ENCODE assay signal across 23 cellular contexts in genomic region chr6:50992232-50992631, GRCh38.
DNase-seq lines count a peak whose midpoint lies in the region; ATAC-seq, FAIRE-seq and TF ChIP-seq lines count a peak whose summit lies in the region.
"Had no signal": no experiment of that assay in that cellular context is flagged by ENCODE, and none has a peak within 500 bp of the region (broad histone marks: within the 10 kb centered on the region; RNA-seq: fewer than 3 reads in every experiment).

No MANE protein-coding gene starts in this region.

- no peaks in the 10 kb centered on the region for H3K36me3 Mint-ChIP-seq in H9 (ENCODE audit: insufficient read depth in 1 of 3, low read depth in 3 of 3)
- H3K36me3 Mint-ChIP-seq: CD8-positive, alpha-beta T cell had no signal

- TF ChIP-seq RAD21 in K562 (CRISPR knock-in tag; conservative IDR thresholded peaks at IDR 0.05 in 1 of 2, IDR thresholded peaks at IDR 0.05 in 1 of 2): no peak
- TF ChIP-seq RAD21 in HepG2 (CRISPR knock-in tag; IDR thresholded peaks at IDR 0.05): no peak

- no peak for TF ChIP-seq CTCF in breast epithelium (IDR thresholded peaks at IDR 0.05)
- no peak for TF ChIP-seq CTCF in mammary epithelial cell (conservative IDR thresholded peaks at IDR 0.05 in 1 of 2, IDR thresholded peaks at IDR 0.05 in 1 of 2; ENCODE audit: extremely low read depth in 1 of 2, insufficient read depth in 1 of 2, low read depth in 1 of 2, low read length in 2 of 2)
- TF ChIP-seq CTCF in K562 (IDR thresholded peaks at IDR 0.05 in 2 of 3, conservative IDR thresholded peaks at IDR 0.05 in 1 of 3; ENCODE audit: insufficient read depth in 2 of 3, low read depth in 1 of 3, low read length in 3 of 3): no peak
- no peak for TF ChIP-seq CTCF in H9 (conservative IDR thresholded peaks at IDR 0.05)
- TF ChIP-seq CTCF in HepG2 (CRISPR knock-in tag; IDR thresholded peaks at IDR 0.05): no peak

- H3K4me3 ChIP-seq in breast epithelium (no peak overlapping the region), mammary epithelial cell (replicated peaks in 1 of 3; ENCODE audit: insufficient read depth in 1 of 3, low read depth in 2 of 3, low read length in 3 of 3) (no peak overlapping the region), SJCRH30 (no peak overlapping the region), K562 (no peak overlapping the region), HepG2 (replicated peaks in 1 of 3; ENCODE audit: insufficient read depth in 1 of 3, low read depth in 2 of 3, low read length in 3 of 3) (no peak overlapping the region)
- H3K4me3 ChIP-seq: A549; BLaER1 treated with 17β-estradiol and CSF1 and Interleukin-3, amounts not matched to agents 10 nM and 100 nM had no signal

- no peak overlapping the region for H3K4me3 Mint-ChIP-seq in H9
- H3K4me3 Mint-ChIP-seq: B cell; CD4-positive, alpha-beta T cell; CD8-positive, alpha-beta T cell had no signal

- in situ Hi-C loops in mammary epithelial cell (cut with MboI; ENCODE audit: low sequenced_read_pairs in 2 of 2) (no loop called here), K562 (cut with MboI) (no loop called here), HepG2 (cut with HindIII; ENCODE audit: extremely low pct_ligation_motif_present, low pct_unique_long_range_greater_than_20kb) (no loop called here)

- no peak overlapping the region for H3K14ac ChIP-seq in H9 (ENCODE audit: insufficient read depth, low read length)

- H3K9me3 Mint-ChIP-seq in H9: no peaks in the 10 kb centered on the region; a peak in 1 of 5 replicates
- H3K9me3 Mint-ChIP-seq: CD4-positive, alpha-beta T cell had no signal

- H4K20me1 ChIP-seq in mammary epithelial cell (ENCODE audit: insufficient read depth, low read length) (no peaks in the 10 kb centered on the region), K562 (replicated peaks; ENCODE audit: control insufficient read depth, insufficient read depth, low read length) (no peaks in the 10 kb centered on the region), H9 (ENCODE audit: control insufficient read depth, insufficient read depth, insufficient read length) (no peaks in the 10 kb centered on the region), HepG2 (ENCODE audit: insufficient read depth, low read length) (no peaks in the 10 kb centered on the region)
- H4K20me1 ChIP-seq: BLaER1 treated with 17β-estradiol and CSF1 and Interleukin-3, amounts not matched to agents 10 nM and 100 nM had no signal

- no peak overlapping the region for H2BK5ac ChIP-seq in H9 (ENCODE audit: insufficient read length, low read length)

- H2BK120ac ChIP-seq in H9 (ENCODE audit: low read depth, low read length, poor library complexity, severe bottlenecking): no peak overlapping the region

- no peak overlapping the region for H3K4ac ChIP-seq in H9 (ENCODE audit: low read depth, low read length)

- no peaks in the 10 kb centered on the region for H3K4me1 ChIP-seq in breast epithelium
- H3K4me1 ChIP-seq in mammary epithelial cell (ENCODE audit: insufficient read depth, low read length): peaks cover 11% of the 10 kb centered on the region
- peaks cover 41% of the 10 kb centered on the region for H3K4me1 ChIP-seq in SJCRH30
- H3K4me1 ChIP-seq in K562 (replicated peaks in 1 of 2; ENCODE audit: control insufficient read depth in 2 of 2, insufficient read depth in 2 of 2, low read length in 2 of 2): peaks cover 0 to 18% of the 10 kb centered on the region in 2 experiments; a peak in 3 of 5 replicates
- H3K4me1 ChIP-seq in H9 (ENCODE audit: insufficient read depth, low read length): no peaks in the 10 kb centered on the region
- H3K4me1 ChIP-seq in HepG2 (ENCODE audit: insufficient read depth, low read length): peaks cover 4% of the 10 kb centered on the region; the same call in 1 of the 2 replicates
- H3K4me1 ChIP-seq: A549; BLaER1 treated with 17β-estradiol and CSF1 and Interleukin-3, amounts not matched to agents 10 nM and 100 nM; Caco-2 had no signal

- TF ChIP-seq POLR2A in breast epithelium (IDR thresholded peaks at IDR 0.05) (no peak), K562 (conservative IDR thresholded peaks at IDR 0.05) (no peak), HepG2 (IDR thresholded peaks at IDR 0.05; ENCODE audit: insufficient read depth in 1 of 2, low read depth in 2 of 2, low read length in 2 of 2) (no peak)

- H4K5ac ChIP-seq in H9 (ENCODE audit: insufficient read length, low read depth, low read length): no peak overlapping the region

- no peaks in the 10 kb centered on the region for H3K79me1 ChIP-seq in H9 (ENCODE audit: insufficient read depth, low read depth, low read length, poor library complexity, severe bottlenecking)

- H3K4me1 Mint-ChIP-seq in H9: no peaks in the 10 kb centered on the region
- H3K4me1 Mint-ChIP-seq: B cell had no signal

- no peak overlapping the region for H3K27ac Mint-ChIP-seq in H9
- H3K27ac Mint-ChIP-seq: B cell; CD4-positive, alpha-beta T cell; CD8-positive, alpha-beta T cell had no signal

- H3K9ac ChIP-seq in mammary epithelial cell (ENCODE audit: insufficient read depth, low read length): no peak overlapping the region
- H3K9ac ChIP-seq in K562 (ENCODE audit: insufficient read depth in 1 of 2, low read depth in 2 of 2, low read length in 2 of 2): no peak overlapping the region
- no peak overlapping the region for H3K9ac ChIP-seq in H9 (ENCODE audit: extremely low read depth, insufficient read length, low read length)
- no peak overlapping the region for H3K9ac ChIP-seq in HepG2 (ENCODE audit: insufficient read depth, low read depth, low read length)
- H3K9ac ChIP-seq: BLaER1 treated with 17β-estradiol and CSF1 and Interleukin-3, amounts not matched to agents 10 nM and 100 nM had no signal

- intact Hi-C loops in breast epithelium (cut with DNase I; ENCODE audit: low total_unique reads): no loop called here
- intact Hi-C loops in mammary epithelial cell (cut with micrococcal nuclease): no loop called here
- intact Hi-C loops in K562 (cut with micrococcal nuclease): no loop called here
- intact Hi-C loops in HepG2 (cut with micrococcal nuclease; ENCODE audit: unreplicated experiment): no loop called here

- no peak overlapping the region for H3T11ph ChIP-seq in H9 (ENCODE audit: low read length)

- no peak overlapping the region for H3K4me2 ChIP-seq in mammary epithelial cell (ENCODE audit: insufficient read depth, low read depth, low read length)
- no peak overlapping the region for H3K4me2 ChIP-seq in K562 (ENCODE audit: insufficient read depth, low read length)
- no peak overlapping the region for H3K4me2 ChIP-seq in H9 (ENCODE audit: insufficient read depth, insufficient read length, low read length)
- H3K4me2 ChIP-seq in HepG2 (ENCODE audit: low read depth, low read length): no peak overlapping the region
- H3K4me2 ChIP-seq: A549; BLaER1 treated with 17β-estradiol and CSF1 and Interleukin-3, amounts not matched to agents 10 nM and 100 nM had no signal

- no peak overlapping the region for H2BK20ac ChIP-seq in H9 (ENCODE audit: low read depth, low read length, poor library complexity, severe bottlenecking)

- H2BK12ac ChIP-seq in H9 (ENCODE audit: insufficient read length, low read depth, low read length): no peak overlapping the region

- dilution Hi-C loops in mammary epithelial cell (cut with HindIII; ENCODE audit: low sequenced_read_pairs): no loop called here

- no peaks in the 10 kb centered on the region for H3K27me3 ChIP-seq in breast epithelium
- no peaks in the 10 kb centered on the region for H3K27me3 ChIP-seq in mammary epithelial cell (ENCODE audit: insufficient read depth, low read length)
- H3K27me3 ChIP-seq in SJCRH30: no peaks in the 10 kb centered on the region
- H3K27me3 ChIP-seq in K562 (ENCODE audit: control insufficient read depth in 2 of 2, insufficient read depth in 2 of 2, low read length in 2 of 2): no peaks in the 10 kb centered on the region
- H3K27me3 ChIP-seq in H9 (ENCODE audit: insufficient read depth, low read length): no peaks in the 10 kb centered on the region
- no peaks in the 10 kb centered on the region for H3K27me3 ChIP-seq in HepG2 (ENCODE audit: control insufficient read depth in 1 of 2, insufficient read depth in 2 of 2, low read length in 2 of 2)
- H3K27me3 ChIP-seq: BLaER1 treated with 17β-estradiol and CSF1 and Interleukin-3, amounts not matched to agents 10 nM and 100 nM had no signal

- H4K91ac ChIP-seq in H9 (ENCODE audit: insufficient read length, low read depth, low read length): no peak overlapping the region

- POLR2A ChIA-PET in K562 (lab: Yijun Ruan, JAX) (interaction anchor here (0.8 kb wide), 1 partner anchor 11 kb away, joined by 3 read pairs; no protein-coding TSS in a partner anchor), HepG2 (lab: Yijun Ruan, JAX) (no interaction called here)

- H3K18ac ChIP-seq in H9 (ENCODE audit: insufficient read length, low read depth, low read length): no peak overlapping the region

- H3K9me1 ChIP-seq in K562 (ENCODE audit: control insufficient read depth, insufficient read depth, low read length): no peaks in the 10 kb centered on the region

- BruUV-seq in mammary epithelial cell (replicated peaks; lab: Mats Ljungman, UMichigan): no TSS peak
- no TSS peak for BruUV-seq in K562 (replicated peaks; lab: Mats Ljungman, UMichigan)
- no TSS peak for BruUV-seq in HepG2 (replicated peaks; lab: Mats Ljungman, UMichigan)

- WGBS in mammary epithelial cell (ENCODE audit: low coverage, missing lambda C conversion rate): 100% methylated on average over 3 of the region's 3 CpGs
- WGBS in K562 (ENCODE audit: insufficient coverage, low coverage, missing lambda C conversion rate): 93% methylated on average over 3 of the region's 3 CpGs
- WGBS in H9 (ENCODE audit: extremely low coverage, insufficient read length, low lambda C conversion rate): no CpG with 5 or more reads among the region's 3 CpGs
- 93% methylated on average over 3 of the region's 3 CpGs for WGBS in HepG2 (ENCODE audit: low lambda C conversion rate)

- CTCF ChIA-PET in mammary epithelial cell (lab: Charles Lee; ENCODE audit: low non-redundant PET) (no interaction called here), K562 (lab: Yijun Ruan, JAX; ENCODE audit: low intra/inter-chr PET ratio) (no interaction called here), HepG2 (lab: Yijun Ruan, JAX; ENCODE audit: low intra/inter-chr PET ratio, low total read pairs) (no interaction called here)

- H4K8ac ChIP-seq in H9 (replicated peaks; ENCODE audit: insufficient read length, low read depth, low read length): no peak overlapping the region

- H3K23ac ChIP-seq in H9 (ENCODE audit: insufficient read length, low read depth, low read length): no peak overlapping the region

- no peaks in the 10 kb centered on the region for H3K36me3 ChIP-seq in breast epithelium
- no peaks in the 10 kb centered on the region for H3K36me3 ChIP-seq in mammary epithelial cell (ENCODE audit: insufficient read depth, low read length)
- no peaks in the 10 kb centered on the region for H3K36me3 ChIP-seq in SJCRH30
- no peaks in the 10 kb centered on the region for H3K36me3 ChIP-seq in K562 (ENCODE audit: control insufficient read depth, insufficient read depth, low read length)
- H3K36me3 ChIP-seq in HepG2 (replicated peaks in 1 of 2; ENCODE audit: control insufficient read depth in 1 of 2, insufficient read depth in 2 of 2, low read length in 2 of 2): no peaks in the 10 kb centered on the region
- H3K36me3 ChIP-seq: BLaER1 treated with 17β-estradiol and CSF1 and Interleukin-3, amounts not matched to agents 10 nM and 100 nM had no signal

- no peaks in the 10 kb centered on the region for H3K23me2 ChIP-seq in H9 (ENCODE audit: insufficient read length, low read depth, low read length, poor library complexity, severe bottlenecking)

- FAIRE-seq in K562 (lab: Jason Lieb, UNC) (no peak), HepG2 (lab: Jason Lieb, UNC) (no peak)
- FAIRE-seq: A549, D721Med, G401.6, GM12892, GM18507 had no signal

- no peak overlapping the region for H2BK15ac ChIP-seq in H9 (ENCODE audit: low read depth, low read length)

- no peak for ATAC-seq in K562
- ATAC-seq in HepG2: no peak
- ATAC-seq: A549; CD8-positive, alpha-beta T cell had no signal

- H2AFZ ChIP-seq in mammary epithelial cell (ENCODE audit: low read depth, low read length) (no peak overlapping the region), K562 (ENCODE audit: low read depth, low read length) (peak overlapping the region; percentile 52), H9 (ENCODE audit: low read length) (no peak overlapping the region), HepG2 (ENCODE audit: low read length) (no peak overlapping the region)

- H3K27ac ChIP-seq in breast epithelium (peak overlapping the region; percentile 32 to 60), mammary epithelial cell (ENCODE audit: insufficient read depth, low read depth, low read length) (no peak overlapping the region), SJCRH30 (peak overlapping the region; percentile 92), K562 (ENCODE audit: extremely low read depth, low read depth, low read length) (no peak overlapping the region), H9 (ENCODE audit: insufficient read length, low read depth, low read length) (no peak overlapping the region), HepG2 (ENCODE audit: extremely low read length, insufficient read depth, low read length) (no peak overlapping the region)
- H3K27ac ChIP-seq: 22Rv1; A549; BLaER1 treated with 17β-estradiol and CSF1 and Interleukin-3, amounts not matched to agents 10 nM and 100 nM; C4-2B had no signal

- no peaks in the 10 kb centered on the region for H3K27me3 Mint-ChIP-seq in H9 (ENCODE audit: low read depth)
- H3K27me3 Mint-ChIP-seq: B cell; CD4-positive, alpha-beta T cell had no signal

- H3K79me2 ChIP-seq in mammary epithelial cell (ENCODE audit: insufficient read depth, low read length) (no peaks in the 10 kb centered on the region), K562 (ENCODE audit: control insufficient read depth, insufficient read depth, low read length) (no peaks in the 10 kb centered on the region), H9 (ENCODE audit: insufficient read depth, low read length) (no peaks in the 10 kb centered on the region), HepG2 (ENCODE audit: insufficient read depth, low read length) (no peaks in the 10 kb centered on the region)

- H3K56ac ChIP-seq in H9 (ENCODE audit: insufficient read length, low read depth, low read length): no peak overlapping the region

- DNase-seq in breast epithelium (ENCODE audit: low spot score in 2 of 2) (no peak), mammary epithelial cell (no peak), SJCRH30 (no peak), K562 (ENCODE audit: extremely low read depth in 1 of 4, low spot score in 3 of 4) (no peak), H9 (no peak), HepG2 (ENCODE audit: low spot score) (no peak), NCI-H510A (lab: John Stamatoyannopoulos, UW) (no peak)
- DNase-seq: AML-193; Caco-2; Calu3; CD4-positive, alpha-beta T cell; CD8-positive, alpha-beta T cell; DMS79 treated with DMSO at 0.1 percent for 48 hours; GF-D8 had no signal

- TF ChIP-seq EP300 in K562 (IDR thresholded peaks at IDR 0.05; ENCODE audit: low read length) (no peak), HepG2 (IDR thresholded peaks at IDR 0.05; ENCODE audit: low read depth in 2 of 2, low read length in 2 of 2) (no peak), HepG2 (CRISPR knock-in tag; IDR thresholded peaks at IDR 0.05; ENCODE audit: borderline replicate concordance) (no peak)

- H3K9me3 ChIP-seq in breast epithelium (no peaks in the 10 kb centered on the region), mammary epithelial cell (replicated peaks; ENCODE audit: insufficient read depth, low read length) (no peaks in the 10 kb centered on the region), SJCRH30 (replicated peaks) (no peaks in the 10 kb centered on the region), K562 (replicated peaks; ENCODE audit: control insufficient read depth, insufficient read depth, low read depth, low read length) (no peaks in the 10 kb centered on the region), H9 (ENCODE audit: control insufficient read depth, low read depth, low read length) (no peaks in the 10 kb centered on the region), HepG2 (ENCODE audit: low read length) (no peaks in the 10 kb centered on the region)
- H3K9me3 ChIP-seq: A549; BLaER1 treated with 17β-estradiol and CSF1 and Interleukin-3, amounts not matched to agents 10 nM and 100 nM; Caco-2 had no signal

- no peak overlapping the region for H2AK5ac ChIP-seq in H9 (ENCODE audit: insufficient read length, low read length)

Comparison
In these comparisons a context has a peak if more than half of its experiments do, and no peak if none do; other contexts are left out.
1. H3K27ac ChIP-seq: peak in breast epithelium (2 of 2) and SJCRH30 (single experiment); none in mammary epithelial cell (single experiment), K562 (single experiment), H9 (single experiment) and HepG2 (single experiment).